1 cellular context compared by ENCODE assay signal in genomic region chr5:59035681-59036080, GRCh38.
TF ChIP-seq lines count a peak whose summit lies in the region.

No MANE protein-coding gene starts in this region.

TF ChIP-seq in HepG2, 621 proteins besides CTCF, POLR2A, EP300 and RAD21 (continued from another document):
- TF ChIP-seq PAXIP1 (CRISPR knock-in tag; conservative IDR thresholded peaks at IDR 0.05) (no peak), HNRNPL (IDR thresholded peaks at IDR 0.05; ENCODE audit: low read depth, low read length) (no peak), ZEB1 (IDR thresholded peaks at IDR 0.05; ENCODE audit: insufficient replicate concordance, low read depth) (no peak), ARNTL (CRISPR knock-in tag; IDR thresholded peaks at IDR 0.05) (no peak), HNF1A (IDR thresholded peaks at IDR 0.05; ENCODE audit: low read depth) (no peak), HNF1A (CRISPR knock-in tag; IDR thresholded peaks at IDR 0.05; ENCODE audit: borderline replicate concordance) (no peak), ATF5 (CRISPR knock-in tag; IDR thresholded peaks at IDR 0.05; ENCODE audit: low read depth) (no peak)
